In the genomic region with DNA sequence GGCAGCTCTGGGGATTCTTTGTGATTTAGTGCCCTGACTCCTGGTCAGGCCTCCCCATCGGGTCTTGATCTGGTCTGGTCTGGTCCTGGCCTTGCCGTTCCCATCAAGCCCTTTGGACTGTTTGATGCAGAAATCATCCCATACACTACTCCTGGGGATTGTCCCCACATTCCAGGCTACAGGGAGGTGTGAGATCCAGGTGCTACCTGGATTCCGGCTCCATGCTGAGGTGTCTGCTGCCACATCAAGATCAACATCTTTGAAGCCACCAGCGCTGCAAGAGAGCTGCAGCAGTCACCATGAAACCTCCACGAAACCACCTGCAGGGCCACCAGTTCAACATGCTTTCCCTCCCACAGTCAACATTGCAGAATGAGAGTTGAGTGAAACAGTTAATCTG, we compare ENCODE assay signal across 1 cellular context.
TF ChIP-seq lines count a peak whose summit lies in the region.

No MANE protein-coding gene starts in this region.

TF ChIP-seq in H1, 55 proteins besides CTCF, POLR2A, EP300 and RAD21:
- TF ChIP-seq SP2 (IDR thresholded peaks at IDR 0.05; ENCODE audit: low read length) (no peak), JUN (IDR thresholded peaks at IDR 0.05; ENCODE audit: low read depth, low read length) (no peak), GTF2F1 (IDR thresholded peaks at IDR 0.05; ENCODE audit: borderline replicate concordance, low read depth, low read length) (no peak), CHD1 (IDR thresholded peaks at IDR 0.05; ENCODE audit: low read depth, low read length) (no peak)
